In genomic region chr9:17906841-17907779, GRCh38 we compare ENCODE assay signal across 12 cellular contexts.
DNase-seq lines count a peak whose midpoint lies in the region; ATAC-seq and TF ChIP-seq lines count a peak whose summit lies in the region.
"Had no signal": no experiment of that assay in that cellular context is flagged by ENCODE, and none has a peak within 500 bp of the region (broad histone marks: within the 10 kb centered on the region; RNA-seq: fewer than 3 reads in every experiment).

No MANE protein-coding gene starts in this region.

- H3K4me3 ChIP-seq in GM06990 (replicated peaks; ENCODE audit: low read depth, low read length), result no peak overlapping the region
- H3K4me3 ChIP-seq in iPS-18c (ENCODE audit: insufficient read depth, low read depth, low read length), result peak overlapping the region; percentile 62

- no peak overlapping the region for H3K27ac Mint-ChIP-seq in WTC11
- H3K27ac Mint-ChIP-seq: memory B cell had no signal

- peak; percentile 76 for ATAC-seq in WTC11
- ATAC-seq in HG03521 (IDR thresholded peaks at IDR 0.05; ENCODE audit: unreplicated experiment), result no peak
- ATAC-seq: Panc1 had no signal

- POLR2A ChIA-PET in WTC11 (lab: Charles Lee), result no interaction called here

- CTCF ChIA-PET in WTC11 (lab: Charles Lee), result interaction anchor here (0.8 to 2.3 kb wide), 8 partner anchors 56 to 1774 kb away, joined by 3 to 16 read pairs (median 3); no protein-coding TSS in a partner anchor

- DNase-seq in GM06990 (ENCODE audit: extremely low read depth, insufficient read length) (peak; percentile 6), WTC11 (ENCODE audit: low spot score) (peak; percentile 47), retina (peak; percentile 79), D341Med (ENCODE audit: low spot score) (no peak), nucleus accumbens (lab: John Stamatoyannopoulos, UW) (no peak), NCI-H2107 (lab: John Stamatoyannopoulos, UW) (no peak)
- DNase-seq: activated naive CD4-positive, alpha-beta T cell treated with Interleukin-2 at 50 U/mL for 16 hours; NCI-H1105 had no signal

- H3K4me3 Mint-ChIP-seq in WTC11, result peak overlapping the region; percentile 79
- H3K4me3 Mint-ChIP-seq: memory B cell had no signal

- no peaks in the 10 kb centered on the region for H3K36me3 Mint-ChIP-seq in WTC11

- H3K4me1 Mint-ChIP-seq in WTC11, result peaks cover 11% of the 10 kb centered on the region
- H3K4me1 Mint-ChIP-seq: memory B cell had no signal

- no peak for TF ChIP-seq CTCF in GM06990 (IDR thresholded peaks at IDR 0.05; ENCODE audit: insufficient read depth, low read length, poor library complexity, severe bottlenecking)
- TF ChIP-seq CTCF in WTC11 (IDR thresholded peaks at IDR 0.05), result no peak

- H3K9me3 ChIP-seq in iPS-18c (ENCODE audit: control insufficient read depth, insufficient read depth, low read length), result no peaks in the 10 kb centered on the region

- H3K9me3 Mint-ChIP-seq in WTC11, result no peaks in the 10 kb centered on the region

- no peaks in the 10 kb centered on the region for H3K27me3 ChIP-seq in GM06990 (replicated peaks; ENCODE audit: control insufficient read depth, insufficient read depth, low read length)

- H3K36me3 ChIP-seq in GM06990 (ENCODE audit: control insufficient read depth, insufficient read depth, low read length), result no peaks in the 10 kb centered on the region

- peaks cover 68% of the 10 kb centered on the region for H3K27me3 Mint-ChIP-seq in WTC11 (ENCODE audit: low read depth)

TF ChIP-seq in WTC11, 78 proteins besides CTCF, POLR2A, EP300 and RAD21 (continues in another document):
- no peak for TF ChIP-seq RORB (CRISPR knock-in tag; IDR thresholded peaks at IDR 0.05)
- TF ChIP-seq HMGXB4 (CRISPR knock-in tag; IDR thresholded peaks at IDR 0.05), result peak; percentile 66
- TF ChIP-seq KAT7 (CRISPR knock-in tag; IDR thresholded peaks at IDR 0.05; ENCODE audit: borderline replicate concordance), result no peak
- TF ChIP-seq NFATC4 (CRISPR knock-in tag; IDR thresholded peaks at IDR 0.05), result no peak
- TF ChIP-seq FOXJ3 (CRISPR knock-in tag; IDR thresholded peaks at IDR 0.05; ENCODE audit: borderline replicate concordance), result no peak
- no peak for TF ChIP-seq TCF7 (CRISPR knock-in tag; IDR thresholded peaks at IDR 0.05; ENCODE audit: low read depth)
- TF ChIP-seq NR3C1 (CRISPR knock-in tag; conservative IDR thresholded peaks at IDR 0.05; ENCODE audit: low read depth), result no peak
- no peak for TF ChIP-seq ERG (CRISPR knock-in tag; IDR thresholded peaks at IDR 0.05)
- TF ChIP-seq ZNF138 (CRISPR knock-in tag; conservative IDR thresholded peaks at IDR 0.05), result no peak
- peak; percentile 8; the same call in 1 of the 2 replicates for TF ChIP-seq FOXP1 (CRISPR knock-in tag; IDR thresholded peaks at IDR 0.05; ENCODE audit: borderline replicate concordance)
- TF ChIP-seq FOXP4 (CRISPR knock-in tag; IDR thresholded peaks at IDR 0.05), result no peak
- no peak for TF ChIP-seq AR (CRISPR knock-in tag; IDR thresholded peaks at IDR 0.05)
- TF ChIP-seq IRF1 (CRISPR knock-in tag; IDR thresholded peaks at IDR 0.05), result no peak
- TF ChIP-seq ZNF671 (CRISPR knock-in tag; IDR thresholded peaks at IDR 0.05), result no peak
- TF ChIP-seq ELF4 (CRISPR knock-in tag; IDR thresholded peaks at IDR 0.05; ENCODE audit: low read depth), result no peak
- TF ChIP-seq ZNF263 (CRISPR knock-in tag; IDR thresholded peaks at IDR 0.05; ENCODE audit: low read depth), result no peak
- no peak for TF ChIP-seq MXD4 (CRISPR knock-in tag; IDR thresholded peaks at IDR 0.05; ENCODE audit: borderline replicate concordance)

Comparison
In these comparisons a context has a peak if more than half of its experiments do, and no peak if none do; other contexts are left out.
1. DNase-seq: peak in GM06990 (single experiment), WTC11 (single experiment) and retina (single experiment); none in D341Med (single experiment), nucleus accumbens (0 of 56) and NCI-H2107 (single experiment).